Comparison of ENCODE assay signal across 1 cellular context in the genomic region with DNA sequence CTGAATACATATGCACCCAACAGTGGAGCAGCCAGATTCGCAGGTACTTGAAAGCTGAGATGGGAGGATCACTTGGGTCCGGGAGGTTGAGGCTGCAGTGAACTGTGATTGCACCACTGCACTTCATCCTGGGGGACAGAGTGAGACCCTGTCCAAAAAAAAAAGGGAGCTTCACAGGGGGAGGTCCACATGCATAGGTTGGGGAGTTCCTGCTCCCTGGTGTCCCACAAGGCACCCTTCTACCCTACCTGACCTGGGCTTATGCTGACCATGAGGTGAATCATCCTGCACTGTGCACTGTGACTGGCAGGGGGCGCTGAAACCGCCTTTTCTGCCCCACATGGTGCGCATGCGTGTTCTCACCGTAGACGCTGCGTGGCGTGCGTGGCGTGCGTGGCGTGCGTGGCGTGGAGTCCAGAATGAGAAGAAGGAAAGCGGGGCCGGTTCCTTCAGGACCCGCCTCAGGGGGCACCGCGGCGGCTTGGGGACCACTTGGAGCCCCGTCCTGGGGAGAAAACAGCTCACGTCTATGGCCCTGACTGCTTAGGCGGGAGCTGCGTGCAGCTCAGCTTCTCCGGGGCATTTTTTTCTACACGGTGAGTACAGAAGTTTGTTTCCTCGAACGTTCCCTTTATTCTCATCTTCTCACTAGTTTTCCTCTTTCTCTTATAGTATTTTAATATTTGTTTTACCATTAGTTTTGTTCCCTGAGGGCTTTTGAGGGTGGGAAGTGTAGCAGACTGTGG.
TF ChIP-seq lines count a peak whose summit lies in the region.

No MANE protein-coding gene starts in this region.

TF ChIP-seq in HepG2, 621 proteins besides CTCF, POLR2A, EP300 and RAD21 (continued from another document and continues in another):
- TF ChIP-seq GABPB1 (CRISPR knock-in tag; IDR thresholded peaks at IDR 0.05) (peak; percentile 67), ZNF567 (CRISPR knock-in tag; IDR thresholded peaks at IDR 0.05; ENCODE audit: borderline replicate concordance) (0 out of 2 replicates have a peak, but pooled peaks have one; percentile 0), ZNF768 (CRISPR knock-in tag; IDR thresholded peaks at IDR 0.05) (peak; percentile 51; the same call in 1 of the 2 replicates), AKAP8 (CRISPR knock-in tag; IDR thresholded peaks at IDR 0.05) (no peak), ZNF883 (CRISPR knock-in tag; IDR thresholded peaks at IDR 0.05; ENCODE audit: not compliant biosample characterization) (peak; percentile 12), FOSL2 (CRISPR knock-in tag; IDR thresholded peaks at IDR 0.05) (peak; percentile 96), ZNF792 (CRISPR knock-in tag; IDR thresholded peaks at IDR 0.05) (peak; percentile 67; the same call in 1 of the 2 replicates), GATA4 (IDR thresholded peaks at IDR 0.05; ENCODE audit: borderline replicate concordance, low read depth) (peak; percentile 24; the same call in 1 of the 2 replicates), TBX2 (CRISPR knock-in tag; IDR thresholded peaks at IDR 0.05; ENCODE audit: borderline replicate concordance) (peak; percentile 63; the same call in 1 of the 2 replicates), ZNF232 (CRISPR knock-in tag; IDR thresholded peaks at IDR 0.05; ENCODE audit: borderline replicate concordance) (peak; percentile 66; the same call in 1 of the 2 replicates), NCOA2 (CRISPR knock-in tag; IDR thresholded peaks at IDR 0.05) (peak; percentile 60; the same call in 1 of the 2 replicates), GABPA (IDR thresholded peaks at IDR 0.05; ENCODE audit: low read depth, low read length) (no peak), GABPA (CRISPR knock-in tag; IDR thresholded peaks at IDR 0.05; ENCODE audit: low read depth) (no peak), ZNF549 (CRISPR knock-in tag; IDR thresholded peaks at IDR 0.05) (no peak), CREB1 (IDR thresholded peaks at IDR 0.05) (peak; percentile 42; the same call in 1 of the 2 replicates), CREB1 (CRISPR knock-in tag; IDR thresholded peaks at IDR 0.05) (no peak), ZFP36L2 (CRISPR knock-in tag; IDR thresholded peaks at IDR 0.05) (no peak), ZNF510 (CRISPR knock-in tag; IDR thresholded peaks at IDR 0.05; ENCODE audit: low read depth) (peak; percentile 80), NBN (conservative IDR thresholded peaks at IDR 0.05) (no peak), RFX5 (IDR thresholded peaks at IDR 0.05; ENCODE audit: low read depth, low read length) (no peak), HOXD1 (CRISPR knock-in tag; IDR thresholded peaks at IDR 0.05) (0 out of 2 replicates have a peak, but pooled peaks have one; percentile 59), MED8 (CRISPR knock-in tag; IDR thresholded peaks at IDR 0.05; ENCODE audit: insufficient replicate concordance) (peak; percentile 30), RBFOX2 (IDR thresholded peaks at IDR 0.05; ENCODE audit: low read depth, low read length) (peak; percentile 81), ZNF607 (CRISPR knock-in tag; IDR thresholded peaks at IDR 0.05; ENCODE audit: borderline replicate concordance) (0 out of 2 replicates have a peak, but pooled peaks have one; percentile 59), ZSCAN31 (CRISPR knock-in tag; IDR thresholded peaks at IDR 0.05; ENCODE audit: low read depth) (0 out of 2 replicates have a peak, but pooled peaks have one; percentile 54), GATAD2A (CRISPR knock-in tag; IDR thresholded peaks at IDR 0.05) (peak; percentile 79), ZNF260 (CRISPR knock-in tag; IDR thresholded peaks at IDR 0.05; ENCODE audit: borderline replicate concordance, low read depth) (no peak), HHEX (CRISPR knock-in tag; IDR thresholded peaks at IDR 0.05) (no peak), TAF15 (IDR thresholded peaks at IDR 0.05; ENCODE audit: low read depth, low read length, poor library complexity, severe bottlenecking) (no peak), ZNF552 (CRISPR knock-in tag; IDR thresholded peaks at IDR 0.05; ENCODE audit: borderline replicate concordance) (no peak), PHF5A (CRISPR knock-in tag; IDR thresholded peaks at IDR 0.05; ENCODE audit: low read depth, unreplicated experiment) (no peak), ZNF891 (CRISPR knock-in tag; IDR thresholded peaks at IDR 0.05) (peak; percentile 10; the same call in 1 of the 2 replicates), IRF2 (CRISPR knock-in tag; IDR thresholded peaks at IDR 0.05) (peak; percentile 76), GLI4 (CRISPR knock-in tag; IDR thresholded peaks at IDR 0.05; ENCODE audit: borderline replicate concordance) (0 out of 2 replicates have a peak, but pooled peaks have one; percentile 25), FOXA3 (CRISPR knock-in tag; IDR thresholded peaks at IDR 0.05) (peak; percentile 24; the same call in 1 of the 2 replicates), HNF4G (IDR thresholded peaks at IDR 0.05; ENCODE audit: borderline replicate concordance, low read depth, low read length) (no peak), HNF4G (CRISPR knock-in tag; IDR thresholded peaks at IDR 0.05; ENCODE audit: borderline replicate concordance, low read depth) (no peak)
- TF ChIP-seq, protein P1, sequence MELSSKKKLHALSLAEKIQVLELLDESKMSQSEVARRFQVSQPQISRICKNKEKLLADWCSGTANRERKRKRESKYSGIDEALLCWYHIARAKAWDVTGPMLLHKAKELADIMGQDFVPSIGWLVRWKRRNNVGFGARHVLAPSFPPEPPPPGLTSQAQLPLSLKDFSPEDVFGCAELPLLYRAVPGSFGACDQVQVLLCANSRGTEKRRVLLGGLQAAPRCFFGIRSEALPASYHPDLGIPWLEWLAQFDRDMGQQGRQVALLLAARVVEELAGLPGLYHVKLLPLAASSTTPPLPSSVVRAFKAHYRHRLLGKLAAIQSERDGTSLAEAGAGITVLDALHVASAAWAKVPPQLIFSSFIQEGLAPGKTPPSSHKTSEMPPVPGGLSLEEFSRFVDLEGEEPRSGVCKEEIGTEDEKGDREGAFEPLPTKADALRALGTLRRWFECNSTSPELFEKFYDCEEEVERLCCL (CRISPR knock-in tag; IDR thresholded peaks at IDR 0.05; ENCODE audit: borderline replicate concordance) = no peak
- TF ChIP-seq, protein P2, sequence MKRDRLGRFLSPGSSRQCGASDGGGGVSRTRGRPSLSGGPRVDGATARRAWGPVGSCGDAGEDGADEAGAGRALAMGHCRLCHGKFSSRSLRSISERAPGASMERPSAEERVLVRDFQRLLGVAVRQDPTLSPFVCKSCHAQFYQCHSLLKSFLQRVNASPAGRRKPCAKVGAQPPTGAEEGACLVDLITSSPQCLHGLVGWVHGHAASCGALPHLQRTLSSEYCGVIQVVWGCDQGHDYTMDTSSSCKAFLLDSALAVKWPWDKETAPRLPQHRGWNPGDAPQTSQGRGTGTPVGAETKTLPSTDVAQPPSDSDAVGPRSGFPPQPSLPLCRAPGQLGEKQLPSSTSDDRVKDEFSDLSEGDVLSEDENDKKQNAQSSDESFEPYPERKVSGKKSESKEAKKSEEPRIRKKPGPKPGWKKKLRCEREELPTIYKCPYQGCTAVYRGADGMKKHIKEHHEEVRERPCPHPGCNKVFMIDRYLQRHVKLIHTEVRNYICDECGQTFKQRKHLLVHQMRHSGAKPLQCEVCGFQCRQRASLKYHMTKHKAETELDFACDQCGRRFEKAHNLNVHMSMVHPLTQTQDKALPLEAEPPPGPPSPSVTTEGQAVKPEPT (CRISPR knock-in tag; IDR thresholded peaks at IDR 0.05; ENCODE audit: low read depth) = peak; percentile 72; the same call in 1 of the 2 replicates
- TF ChIP-seq, protein P3, sequence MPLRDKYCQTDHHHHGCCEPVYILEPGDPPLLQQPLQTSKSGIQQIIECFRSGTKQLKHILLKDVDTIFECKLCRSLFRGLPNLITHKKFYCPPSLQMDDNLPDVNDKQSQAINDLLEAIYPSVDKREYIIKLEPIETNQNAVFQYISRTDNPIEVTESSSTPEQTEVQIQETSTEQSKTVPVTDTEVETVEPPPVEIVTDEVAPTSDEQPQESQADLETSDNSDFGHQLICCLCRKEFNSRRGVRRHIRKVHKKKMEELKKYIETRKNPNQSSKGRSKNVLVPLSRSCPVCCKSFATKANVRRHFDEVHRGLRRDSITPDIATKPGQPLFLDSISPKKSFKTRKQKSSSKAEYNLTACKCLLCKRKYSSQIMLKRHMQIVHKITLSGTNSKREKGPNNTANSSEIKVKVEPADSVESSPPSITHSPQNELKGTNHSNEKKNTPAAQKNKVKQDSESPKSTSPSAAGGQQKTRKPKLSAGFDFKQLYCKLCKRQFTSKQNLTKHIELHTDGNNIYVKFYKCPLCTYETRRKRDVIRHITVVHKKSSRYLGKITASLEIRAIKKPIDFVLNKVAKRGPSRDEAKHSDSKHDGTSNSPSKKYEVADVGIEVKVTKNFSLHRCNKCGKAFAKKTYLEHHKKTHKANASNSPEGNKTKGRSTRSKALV (CRISPR knock-in tag; IDR thresholded peaks at IDR 0.05) = no peak
- TF ChIP-seq, protein P4, sequence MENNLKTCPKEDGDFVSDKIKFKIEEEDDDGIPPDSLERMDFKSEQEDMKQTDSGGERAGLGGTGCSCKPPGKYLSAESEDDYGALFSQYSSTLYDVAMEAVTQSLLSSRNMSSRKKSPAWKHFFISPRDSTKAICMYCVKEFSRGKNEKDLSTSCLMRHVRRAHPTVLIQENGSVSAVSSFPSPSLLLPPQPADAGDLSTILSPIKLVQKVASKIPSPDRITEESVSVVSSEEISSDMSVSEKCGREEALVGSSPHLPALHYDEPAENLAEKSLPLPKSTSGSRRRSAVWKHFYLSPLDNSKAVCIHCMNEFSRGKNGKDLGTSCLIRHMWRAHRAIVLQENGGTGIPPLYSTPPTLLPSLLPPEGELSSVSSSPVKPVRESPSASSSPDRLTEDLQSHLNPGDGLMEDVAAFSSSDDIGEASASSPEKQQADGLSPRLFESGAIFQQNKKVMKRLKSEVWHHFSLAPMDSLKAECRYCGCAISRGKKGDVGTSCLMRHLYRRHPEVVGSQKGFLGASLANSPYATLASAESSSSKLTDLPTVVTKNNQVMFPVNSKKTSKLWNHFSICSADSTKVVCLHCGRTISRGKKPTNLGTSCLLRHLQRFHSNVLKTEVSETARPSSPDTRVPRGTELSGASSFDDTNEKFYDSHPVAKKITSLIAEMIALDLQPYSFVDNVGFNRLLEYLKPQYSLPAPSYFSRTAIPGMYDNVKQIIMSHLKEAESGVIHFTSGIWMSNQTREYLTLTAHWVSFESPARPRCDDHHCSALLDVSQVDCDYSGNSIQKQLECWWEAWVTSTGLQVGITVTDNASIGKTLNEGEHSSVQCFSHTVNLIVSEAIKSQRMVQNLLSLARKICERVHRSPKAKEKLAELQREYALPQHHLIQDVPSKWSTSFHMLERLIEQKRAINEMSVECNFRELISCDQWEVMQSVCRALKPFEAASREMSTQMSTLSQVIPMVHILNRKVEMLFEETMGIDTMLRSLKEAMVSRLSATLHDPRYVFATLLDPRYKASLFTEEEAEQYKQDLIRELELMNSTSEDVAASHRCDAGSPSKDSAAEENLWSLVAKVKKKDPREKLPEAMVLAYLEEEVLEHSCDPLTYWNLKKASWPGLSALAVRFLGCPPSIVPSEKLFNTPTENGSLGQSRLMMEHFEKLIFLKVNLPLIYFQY (CRISPR knock-in tag; IDR thresholded peaks at IDR 0.05; ENCODE audit: borderline replicate concordance) = no peak
- TF ChIP-seq, protein P5, sequence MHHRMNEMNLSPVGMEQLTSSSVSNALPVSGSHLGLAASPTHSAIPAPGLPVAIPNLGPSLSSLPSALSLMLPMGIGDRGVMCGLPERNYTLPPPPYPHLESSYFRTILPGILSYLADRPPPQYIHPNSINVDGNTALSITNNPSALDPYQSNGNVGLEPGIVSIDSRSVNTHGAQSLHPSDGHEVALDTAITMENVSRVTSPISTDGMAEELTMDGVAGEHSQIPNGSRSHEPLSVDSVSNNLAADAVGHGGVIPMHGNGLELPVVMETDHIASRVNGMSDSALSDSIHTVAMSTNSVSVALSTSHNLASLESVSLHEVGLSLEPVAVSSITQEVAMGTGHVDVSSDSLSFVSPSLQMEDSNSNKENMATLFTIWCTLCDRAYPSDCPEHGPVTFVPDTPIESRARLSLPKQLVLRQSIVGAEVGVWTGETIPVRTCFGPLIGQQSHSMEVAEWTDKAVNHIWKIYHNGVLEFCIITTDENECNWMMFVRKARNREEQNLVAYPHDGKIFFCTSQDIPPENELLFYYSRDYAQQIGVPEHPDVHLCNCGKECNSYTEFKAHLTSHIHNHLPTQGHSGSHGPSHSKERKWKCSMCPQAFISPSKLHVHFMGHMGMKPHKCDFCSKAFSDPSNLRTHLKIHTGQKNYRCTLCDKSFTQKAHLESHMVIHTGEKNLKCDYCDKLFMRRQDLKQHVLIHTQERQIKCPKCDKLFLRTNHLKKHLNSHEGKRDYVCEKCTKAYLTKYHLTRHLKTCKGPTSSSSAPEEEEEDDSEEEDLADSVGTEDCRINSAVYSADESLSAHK (CRISPR knock-in tag; IDR thresholded peaks at IDR 0.05; ENCODE audit: borderline replicate concordance) = no peak
- TF ChIP-seq, protein P6, sequence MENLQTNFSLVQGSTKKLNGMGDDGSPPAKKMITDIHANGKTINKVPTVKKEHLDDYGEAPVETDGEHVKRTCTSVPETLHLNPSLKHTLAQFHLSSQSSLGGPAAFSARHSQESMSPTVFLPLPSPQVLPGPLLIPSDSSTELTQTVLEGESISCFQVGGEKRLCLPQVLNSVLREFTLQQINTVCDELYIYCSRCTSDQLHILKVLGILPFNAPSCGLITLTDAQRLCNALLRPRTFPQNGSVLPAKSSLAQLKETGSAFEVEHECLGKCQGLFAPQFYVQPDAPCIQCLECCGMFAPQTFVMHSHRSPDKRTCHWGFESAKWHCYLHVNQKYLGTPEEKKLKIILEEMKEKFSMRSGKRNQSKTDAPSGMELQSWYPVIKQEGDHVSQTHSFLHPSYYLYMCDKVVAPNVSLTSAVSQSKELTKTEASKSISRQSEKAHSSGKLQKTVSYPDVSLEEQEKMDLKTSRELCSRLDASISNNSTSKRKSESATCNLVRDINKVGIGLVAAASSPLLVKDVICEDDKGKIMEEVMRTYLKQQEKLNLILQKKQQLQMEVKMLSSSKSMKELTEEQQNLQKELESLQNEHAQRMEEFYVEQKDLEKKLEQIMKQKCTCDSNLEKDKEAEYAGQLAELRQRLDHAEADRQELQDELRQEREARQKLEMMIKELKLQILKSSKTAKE (CRISPR knock-in tag; IDR thresholded peaks at IDR 0.05; ENCODE audit: borderline replicate concordance) = peak; percentile 47
- TF ChIP-seq, protein P7, sequence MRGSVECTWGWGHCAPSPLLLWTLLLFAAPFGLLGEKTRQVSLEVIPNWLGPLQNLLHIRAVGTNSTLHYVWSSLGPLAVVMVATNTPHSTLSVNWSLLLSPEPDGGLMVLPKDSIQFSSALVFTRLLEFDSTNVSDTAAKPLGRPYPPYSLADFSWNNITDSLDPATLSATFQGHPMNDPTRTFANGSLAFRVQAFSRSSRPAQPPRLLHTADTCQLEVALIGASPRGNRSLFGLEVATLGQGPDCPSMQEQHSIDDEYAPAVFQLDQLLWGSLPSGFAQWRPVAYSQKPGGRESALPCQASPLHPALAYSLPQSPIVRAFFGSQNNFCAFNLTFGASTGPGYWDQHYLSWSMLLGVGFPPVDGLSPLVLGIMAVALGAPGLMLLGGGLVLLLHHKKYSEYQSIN (CRISPR knock-in tag; IDR thresholded peaks at IDR 0.05; ENCODE audit: borderline replicate concordance) = no peak
- TF ChIP-seq, protein P8, sequence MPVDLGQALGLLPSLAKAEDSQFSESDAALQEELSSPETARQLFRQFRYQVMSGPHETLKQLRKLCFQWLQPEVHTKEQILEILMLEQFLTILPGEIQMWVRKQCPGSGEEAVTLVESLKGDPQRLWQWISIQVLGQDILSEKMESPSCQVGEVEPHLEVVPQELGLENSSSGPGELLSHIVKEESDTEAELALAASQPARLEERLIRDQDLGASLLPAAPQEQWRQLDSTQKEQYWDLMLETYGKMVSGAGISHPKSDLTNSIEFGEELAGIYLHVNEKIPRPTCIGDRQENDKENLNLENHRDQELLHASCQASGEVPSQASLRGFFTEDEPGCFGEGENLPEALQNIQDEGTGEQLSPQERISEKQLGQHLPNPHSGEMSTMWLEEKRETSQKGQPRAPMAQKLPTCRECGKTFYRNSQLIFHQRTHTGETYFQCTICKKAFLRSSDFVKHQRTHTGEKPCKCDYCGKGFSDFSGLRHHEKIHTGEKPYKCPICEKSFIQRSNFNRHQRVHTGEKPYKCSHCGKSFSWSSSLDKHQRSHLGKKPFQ (CRISPR knock-in tag; IDR thresholded peaks at IDR 0.05; ENCODE audit: insufficient replicate concordance) = no peak
